24 cellular contexts compared by ENCODE assay signal in genomic region chr11:121894581-121894980, GRCh38.
DNase-seq lines count a peak whose midpoint lies in the region; ATAC-seq, FAIRE-seq and TF ChIP-seq lines count a peak whose summit lies in the region.
"Had no signal": no experiment of that assay in that cellular context is flagged by ENCODE, and none has a peak within 500 bp of the region (broad histone marks: within the 10 kb centered on the region; RNA-seq: fewer than 3 reads in every experiment).

No MANE protein-coding gene starts in this region.

- DNase-seq in HepG2 (ENCODE audit: low spot score) (no peak), right lobe of liver (no peak), astrocyte of the hippocampus (ENCODE audit: low read depth, low spot score) (peak; percentile 48), iris pigment epithelial cell (ENCODE audit: low read depth) (peak; percentile 75), activated gamma-delta T cell (lab: John Stamatoyannopoulos, UW) (no peak), SHP77 treated with DMSO at 0.1 percent for 48 hours (lab: John Stamatoyannopoulos, UW) (no peak)
- DNase-seq: activated CD4-positive, alpha-beta T cell treated with anti-CD3 and anti-CD28 coated beads for 36 hours; C1 segment of cervical spinal cord; erythroblast; H9; left ventricle myocardium superior; NCI-H1048; NCI-H2029 treated with DMSO at 0.1 percent for 48 hours; NCI-H446 treated with DMSO at 0.1 percent for 48 hours; occipital lobe; stimulated activated naive CD8-positive, alpha-beta T cell treated with anti-CD3 and anti-CD28 coated beads, Interleukin-15, Interleukin-2, amounts not matched to agents 100 U/mL and 50 U/mL, for 24 hours; SW 1271; trophoblast cell had no signal

- no peak overlapping the region for H3K4me3 ChIP-seq in HepG2 (replicated peaks in 1 of 3; ENCODE audit: insufficient read depth in 1 of 3, low read depth in 2 of 3, low read length in 3 of 3)
- no peak overlapping the region for H3K4me3 ChIP-seq in right lobe of liver

- no peaks in the 10 kb centered on the region for H3K36me3 ChIP-seq in HepG2 (replicated peaks in 1 of 2; ENCODE audit: control insufficient read depth in 1 of 2, insufficient read depth in 2 of 2, low read length in 2 of 2)
- H3K36me3 ChIP-seq in right lobe of liver = no peaks in the 10 kb centered on the region

- TF ChIP-seq POLR2A in HepG2 (IDR thresholded peaks at IDR 0.05; ENCODE audit: insufficient read depth in 1 of 2, low read depth in 2 of 2, low read length in 2 of 2) (no peak), right lobe of liver (IDR thresholded peaks at IDR 0.05) (no peak)

- in situ Hi-C loops in HepG2 (cut with HindIII; ENCODE audit: extremely low pct_ligation_motif_present, low pct_unique_long_range_greater_than_20kb) = no loop called here

- POLR2A ChIA-PET in HepG2 (lab: Yijun Ruan, JAX) = no interaction called here

- no TSS peak for BruUV-seq in HepG2 (replicated peaks; lab: Mats Ljungman, UMichigan)

- WGBS in HepG2 (ENCODE audit: low lambda C conversion rate) = 7% methylated on average over 3 of the region's 3 CpGs
- 77% methylated on average over 3 of the region's 3 CpGs for WGBS in right lobe of liver (ENCODE audit: insufficient coverage, low coverage, low lambda C conversion rate, missing lambda C conversion rate)

- intact Hi-C loops in HepG2 (cut with micrococcal nuclease; ENCODE audit: unreplicated experiment) (no loop called here), right lobe of liver (cut with DNase I) (no loop called here)

- H3K79me2 ChIP-seq in HepG2 (ENCODE audit: insufficient read depth, low read length) = no peaks in the 10 kb centered on the region

- TF ChIP-seq EP300 in HepG2 (IDR thresholded peaks at IDR 0.05; ENCODE audit: low read depth in 2 of 2, low read length in 2 of 2) (no peak), HepG2 (CRISPR knock-in tag; IDR thresholded peaks at IDR 0.05; ENCODE audit: borderline replicate concordance) (no peak)

- H3K4me1 ChIP-seq in HepG2 (ENCODE audit: insufficient read depth, low read length) = no peaks in the 10 kb centered on the region
- H3K4me1 ChIP-seq in right lobe of liver = no peaks in the 10 kb centered on the region

- H3K9me3 ChIP-seq in HepG2 (ENCODE audit: low read length) = no peaks in the 10 kb centered on the region
- no peaks in the 10 kb centered on the region for H3K9me3 ChIP-seq in right lobe of liver

- no peak for TF ChIP-seq CTCF in HepG2 (CRISPR knock-in tag; IDR thresholded peaks at IDR 0.05)
- TF ChIP-seq CTCF in right lobe of liver (IDR thresholded peaks at IDR 0.05) = no peak

- H3K9ac ChIP-seq in HepG2 (ENCODE audit: insufficient read depth, low read depth, low read length) = no peak overlapping the region

- ATAC-seq in HepG2 (no peak), right lobe of liver (no peak), HG03175 (IDR thresholded peaks at IDR 0.05; ENCODE audit: unreplicated experiment) (no peak), HG03025 (IDR thresholded peaks at IDR 0.05; ENCODE audit: low FRiP score, unreplicated experiment) (no peak)
- ATAC-seq: activated CD4-positive, alpha-beta T cell treated with anti-CD3 and anti-CD28 coated beads for 36 hours; activated T-helper 17 cell treated with anti-CD3 and anti-CD28 coated beads, Interleukin-2, amount 50 U/mL, for 72 hours; left ventricle myocardium superior; sciatic nerve; stimulated activated naive CD8-positive, alpha-beta T cell treated with anti-CD3 and anti-CD28 coated beads, Interleukin-15, Interleukin-2, amounts not matched to agents 100 U/mL and 50 U/mL, for 24 hours had no signal

- H2AFZ ChIP-seq in HepG2 (ENCODE audit: low read length) = no peak overlapping the region

- H3K27ac ChIP-seq in HepG2 (ENCODE audit: extremely low read length, insufficient read depth, low read length) (no peak overlapping the region), right lobe of liver (no peak overlapping the region)

- H3K4me2 ChIP-seq in HepG2 (ENCODE audit: low read depth, low read length) = no peak overlapping the region

- FAIRE-seq in HepG2 (lab: Jason Lieb, UNC) = no peak
- FAIRE-seq: D721Med, G401.6 had no signal

- no peak for TF ChIP-seq RAD21 in HepG2 (CRISPR knock-in tag; IDR thresholded peaks at IDR 0.05)

- H4K20me1 ChIP-seq in HepG2 (ENCODE audit: insufficient read depth, low read length) = no peaks in the 10 kb centered on the region

- H3K27me3 ChIP-seq in HepG2 (ENCODE audit: control insufficient read depth in 1 of 2, insufficient read depth in 2 of 2, low read length in 2 of 2) = peaks cover 1 to 7% of the 10 kb centered on the region in 2 experiments; a peak in 2 of 5 replicates
- H3K27me3 ChIP-seq in right lobe of liver = no peaks in the 10 kb centered on the region

- CTCF ChIA-PET in HepG2 (lab: Yijun Ruan, JAX; ENCODE audit: low intra/inter-chr PET ratio, low total read pairs) = no interaction called here

TF ChIP-seq in HepG2, 621 proteins besides CTCF, POLR2A, EP300 and RAD21:
- TF ChIP-seq NONO (IDR thresholded peaks at IDR 0.05) = no peak
- no peak for TF ChIP-seq NONO (CRISPR knock-in tag; conservative IDR thresholded peaks at IDR 0.05)
- 0 out of 2 replicates have a peak, but pooled peaks have one; percentile 18 for TF ChIP-seq FOSL2 (CRISPR knock-in tag; IDR thresholded peaks at IDR 0.05)

Comparison
In these comparisons a context has a peak if more than half of its experiments do, and no peak if none do; other contexts are left out.
1. DNase-seq: peak in astrocyte of the hippocampus (single experiment) and iris pigment epithelial cell (single experiment); none in HepG2 (single experiment), right lobe of liver (0 of 3), activated gamma-delta T cell (single experiment) and SHP77 treated with DMSO at 0.1 percent for 48 hours (single experiment).